14 cellular contexts compared by ENCODE assay signal in genomic region chr11:117204283-117205080, GRCh38. TPM values are rescaled to one million over a fixed set of nuclear protein-coding genes. Genes with fewer than 3 reads are reported as not detected.
DNase-seq lines count a peak whose midpoint lies in the region; ATAC-seq, FAIRE-seq and TF ChIP-seq lines count a peak whose summit lies in the region.
"Had no signal": no experiment of that assay in that cellular context is flagged by ENCODE, and none has a peak within 500 bp of the region (broad histone marks: within the 10 kb centered on the region; RNA-seq: fewer than 3 reads in every experiment).

No MANE protein-coding gene starts in this region.

- H2BK15ac ChIP-seq in H1 (ENCODE audit: low read length), result no peak overlapping the region

- no peak for TF ChIP-seq CTCF in cardiac muscle cell (IDR thresholded peaks at IDR 0.05; ENCODE audit: low read depth, low read length)
- TF ChIP-seq CTCF in H1 (IDR thresholded peaks at IDR 0.05; ENCODE audit: control extremely low read depth in 1 of 3, insufficient read depth in 1 of 3, low read depth in 1 of 3, low read length in 3 of 3), result no peak
- no peak for TF ChIP-seq CTCF in neural crest cell (conservative IDR thresholded peaks at IDR 0.05)

- 91 to 100% methylated on average over 1 to 17 of the region's 17 CpGs for WGBS in H1 (ENCODE audit: extremely low coverage in 1 of 2, insufficient coverage in 1 of 2, insufficient read length in 1 of 2, insufficient replicate concordance in 2 of 2, low coverage in 1 of 2, low lambda C conversion rate in 2 of 2, missing lambda C conversion rate in 1 of 2), 2 experiments
- WGBS in urinary bladder, result 49% methylated on average over 17 of the region's 17 CpGs

- no peaks in the 10 kb centered on the region; the same call in 1 of the 2 replicates for H3K79me1 ChIP-seq in H1 (ENCODE audit: low read depth, low read length)

- no peaks in the 10 kb centered on the region for H3K9me3 Mint-ChIP-seq in neural crest cell

- no peak overlapping the region for H4K5ac ChIP-seq in H1 (ENCODE audit: insufficient read length, low read depth, low read length)

- no peak for FAIRE-seq in H1 (lab: Jason Lieb, UNC)
- FAIRE-seq: HTR-8/SVneo had no signal

- no peak overlapping the region for H3K4ac ChIP-seq in H1 (replicated peaks; ENCODE audit: insufficient read length, low read depth, low read length)

- H3K14ac ChIP-seq in H1 (ENCODE audit: insufficient read length), result no peak overlapping the region

- peak overlapping the region; percentile 92 for H3K27ac Mint-ChIP-seq in neural crest cell (ENCODE audit: unreplicated experiment)

- no peak overlapping the region for H3K9ac ChIP-seq in H1 (replicated peaks in 1 of 4; ENCODE audit: extremely low read depth in 1 of 4, low read depth in 3 of 4, low read length in 3 of 4)

- H3K27me3 Mint-ChIP-seq in neural crest cell (ENCODE audit: low read depth), result peaks cover 13% of the 10 kb centered on the region

- H3K36me3 ChIP-seq in cardiac muscle cell, result peaks cover 3% of the 10 kb centered on the region
- H3K36me3 ChIP-seq in H1 (ENCODE audit: control insufficient read depth in 2 of 4, insufficient read depth in 4 of 4, low read length in 3 of 4), result peaks cover 2 to 8% (median 5%) of the 10 kb centered on the region in 4 experiments; a peak in 3 of 8 replicates
- peaks cover 3% of the 10 kb centered on the region for H3K36me3 ChIP-seq in urinary bladder (ENCODE audit: insufficient read depth)

- no peak for ATAC-seq in left cardiac atrium
- ATAC-seq in GM19467 (IDR thresholded peaks at IDR 0.05; ENCODE audit: unreplicated experiment), result no peak

- POLR2A ChIA-PET in H1 (lab: Charles Lee; ENCODE audit: partially characterized antibody), result interaction anchor here (0.6 to 10.3 kb wide), 8 partner anchors 9 to 60 kb away, joined by 3 to 153 read pairs (median 6); partner anchors contain the start of genes PAFAH1B2, PCSK7, RNF214 and SIDT2

- H3K36me3 Mint-ChIP-seq in neural crest cell (ENCODE audit: low read depth), result peaks cover 5% of the 10 kb centered on the region

- H2AK5ac ChIP-seq in H1 (ENCODE audit: low read depth, low read length), result no peak overlapping the region

- no peaks in the 10 kb centered on the region for H3K9me3 ChIP-seq in cardiac muscle cell (ENCODE audit: low read depth)
- no peaks in the 10 kb centered on the region for H3K9me3 ChIP-seq in H1 (ENCODE audit: insufficient read depth in 2 of 2, low read depth in 1 of 2, low read length in 1 of 2)

- no peak for TF ChIP-seq RAD21 in H1 (IDR thresholded peaks at IDR 0.05 in 1 of 2, conservative IDR thresholded peaks at IDR 0.05 in 1 of 2; ENCODE audit: low read depth in 2 of 2, low read length in 2 of 2)

- H3K4me3 ChIP-seq in cardiac muscle cell (no peak overlapping the region), H1 (ENCODE audit: extremely low read depth in 1 of 4, insufficient read depth in 2 of 4, low read depth in 3 of 4, low read length in 4 of 4) (no peak overlapping the region), urinary bladder (ENCODE audit: low read depth, low read length) (no peak overlapping the region)

- H3K79me2 ChIP-seq in H1 (ENCODE audit: control insufficient read depth in 1 of 2, insufficient read depth in 2 of 2, low read length in 2 of 2), result peaks cover 0 to 14% of the 10 kb centered on the region in 2 experiments; a peak in 1 of 4 replicates

- H2BK120ac ChIP-seq in H1 (replicated peaks; ENCODE audit: low read depth, low read length), result no peak overlapping the region

- no peak for TF ChIP-seq EP300 in H1 (IDR thresholded peaks at IDR 0.05; ENCODE audit: borderline replicate concordance in 1 of 2, low read depth in 2 of 2, low read length in 2 of 2)

- peaks cover 12% of the 10 kb centered on the region for H3K4me1 ChIP-seq in cardiac muscle cell (ENCODE audit: low read depth)
- H3K4me1 ChIP-seq in H1 (replicated peaks in 1 of 4; ENCODE audit: control insufficient read depth in 3 of 4, insufficient read depth in 4 of 4, low read length in 3 of 4), result peaks cover 0 to 19% (median 16%) of the 10 kb centered on the region in 4 experiments; a peak in 6 of 7 replicates
- no peaks in the 10 kb centered on the region for H3K4me1 ChIP-seq in urinary bladder (ENCODE audit: insufficient read depth)

- no peak overlapping the region for H3K23ac ChIP-seq in H1 (ENCODE audit: insufficient read length)

- no peak overlapping the region for H2AFZ ChIP-seq in H1 (ENCODE audit: low read length)

- peak overlapping the region; percentile 47 for H4K8ac ChIP-seq in H1 (ENCODE audit: extremely low read depth, insufficient read depth, low read length)

- no peaks in the 10 kb centered on the region for H4K20me1 ChIP-seq in H1 (replicated peaks in 1 of 2; ENCODE audit: control insufficient read depth in 1 of 2, insufficient read depth in 2 of 2, low read length in 2 of 2)

- TF ChIP-seq POLR2A in H1 (IDR thresholded peaks at IDR 0.05; ENCODE audit: control extremely low read depth in 1 of 2, low read depth in 2 of 2, low read length in 2 of 2), result peak in 1 of 2 experiments; percentile 66; a peak in 1 of 3 replicates

- no peak overlapping the region for H2BK20ac ChIP-seq in H1 (ENCODE audit: low read length)

- no peak overlapping the region for H2BK12ac ChIP-seq in H1 (ENCODE audit: low read depth, low read length)

- peaks cover 4% of the 10 kb centered on the region; the same call in 1 of the 2 replicates for H3K23me2 ChIP-seq in H1 (ENCODE audit: low read depth, low read length)

- intact Hi-C loops in left cardiac atrium (cut with DNase I), result loop anchor here in 1 of 2 donors (5.0 kb wide), 1 partner anchor 72 kb away; no protein-coding TSS in a partner anchor

- H3K4me1 Mint-ChIP-seq in neural crest cell, result peaks cover 3% of the 10 kb centered on the region

- no peak overlapping the region for H4K91ac ChIP-seq in H1 (replicated peaks; ENCODE audit: insufficient read length, low read length)

- DNase-seq in cardiac muscle cell (ENCODE audit: low read depth in 1 of 2, low spot score in 1 of 2) (no peak), left cardiac atrium (no peak), H1 (ENCODE audit: low read depth in 1 of 2, low spot score in 2 of 2) (no peak), neural crest cell (ENCODE audit: low read depth, low spot score) (no peak), GM19240 (ENCODE audit: insufficient read length, low spot score) (no peak), SKM-1 treated with dmso at 0.1 percent for 144 hours (lab: John Stamatoyannopoulos, UW; ENCODE audit: unreplicated experiment) (no peak)
- DNase-seq: AML-193, GDM1, NCI-H1417 treated with DMSO at 0.1 percent for 48 hours, NCI-H69, SIG-M5 had no signal

- no peak overlapping the region for H3K4me3 Mint-ChIP-seq in neural crest cell

- H3K27ac ChIP-seq in cardiac muscle cell, result peak overlapping the region; percentile 52
- H3K27ac ChIP-seq in H1 (ENCODE audit: low read depth, low read length), result no peak overlapping the region; the same call in 1 of the 2 replicates
- H3K27ac ChIP-seq in urinary bladder (ENCODE audit: low read depth), result peak overlapping the region; percentile 79

- H2BK5ac ChIP-seq in H1 (ENCODE audit: low read depth, low read length), result no peak overlapping the region

- CTCF ChIA-PET in H1 (lab: Charles Lee; ENCODE audit: partially characterized antibody), result interaction anchor here (0.7 to 18.7 kb wide), 8 partner anchors 8 to 369 kb away, joined by 3 to 449 read pairs (median 7); partner anchors contain the start of genes PCSK7, RNF214 and SIDT2

- H3K18ac ChIP-seq in H1 (ENCODE audit: extremely low read depth, low read length), result no peak overlapping the region

- no peak overlapping the region for H3K4me2 ChIP-seq in H1 (ENCODE audit: insufficient read depth in 1 of 2, low read depth in 2 of 2, low read length in 2 of 2)

- H3K56ac ChIP-seq in H1 (replicated peaks; ENCODE audit: insufficient read length, low read depth, low read length), result no peak overlapping the region

- H3K27me3 ChIP-seq in cardiac muscle cell, result no peaks in the 10 kb centered on the region
- no peaks in the 10 kb centered on the region; a peak in 1 of 7 replicates for H3K27me3 ChIP-seq in H1 (replicated peaks in 1 of 4; ENCODE audit: control insufficient read depth in 3 of 4, extremely low read depth in 1 of 4, insufficient read depth in 3 of 4, low read length in 3 of 4)

RNA-seq across cellular contexts. Expression of gene TAGLN, which starts 5.3 kb away (rescaled TPM):
- total RNA-seq in cardiac muscle cell, result 82.5 and 1,828 TPM in 2 replicates
- 65.2 and 1,052 TPM in 2 replicates for polyA plus RNA-seq in cardiac muscle cell
- 1,000 to 10,000 TPM in 1 of 2 donors, 100 to 1,000 TPM in 1; 829 to 1,367 TPM for total RNA-seq in left cardiac atrium
- total RNA-seq in H1 (2021; fragmentation: NEBNext Ultra II Directional; extraction: Animal tissue kit (Norgen Biotek cat#: 25700)), result 300 and 301 TPM in 2 replicates
- 140 and 150 TPM in 2 replicates for polyA plus RNA-seq in H1 (2011; rRNA removed)
- polyA plus RNA-seq in H1 (2011; cell fraction: cytosol; rRNA removed), result 178 TPM
- 132 TPM for polyA plus RNA-seq in H1 (2011; cell fraction: nucleus; rRNA removed)
- 186 to 274 TPM (median 201 TPM) in 4 replicates for polyA plus RNA-seq in H1 (2012, experiment 1 of 2)
- 415 TPM for polyA plus RNA-seq in H1 (2012, experiment 2 of 2)
- 193 TPM for polyA plus RNA-seq in H1 (2013, experiment 1 of 2)
- 186 TPM for polyA plus RNA-seq in H1 (2013, experiment 2 of 2)
- polyA minus RNA-seq in H1 (2011; rRNA and poly(A)+ RNA removed), result 97.7 and 118 TPM in 2 replicates
- polyA minus RNA-seq in H1 (2011; cell fraction: cytosol; rRNA and poly(A)+ RNA removed), result 36.1 TPM
- polyA minus RNA-seq in H1 (2011; cell fraction: nucleus; rRNA and poly(A)+ RNA removed), result 59.7 TPM
- 6.4 and 7.7 TPM in 2 replicates for total RNA-seq in neural crest cell
- 2,727 TPM for total RNA-seq in urinary bladder
- 17,163 TPM for polyA plus RNA-seq in urinary bladder

RNA-seq across cellular contexts. Expression of gene SIDT2, which starts 25.9 kb away (rescaled TPM):
- total RNA-seq in cardiac muscle cell (27.1 and 32.9 TPM in 2 replicates), left cardiac atrium (10 to 100 TPM; 40.8 to 48.5 TPM), neural crest cell (33.5 and 37.6 TPM in 2 replicates), urinary bladder (19.6 TPM)
- polyA plus RNA-seq in cardiac muscle cell (10.3 and 16.1 TPM in 2 replicates), H1 (2011; rRNA removed) (21.1 and 26.7 TPM in 2 replicates), urinary bladder (31.6 TPM)
- 14.6 and 18.5 TPM in 2 replicates for total RNA-seq in H1 (2021; fragmentation: NEBNext Ultra II Directional; extraction: Animal tissue kit (Norgen Biotek cat#: 25700))
- 15.5 TPM for polyA plus RNA-seq in H1 (2011; cell fraction: cytosol; rRNA removed)
- polyA plus RNA-seq in H1 (2011; cell fraction: nucleus; rRNA removed), result 85.9 TPM
- polyA plus RNA-seq in H1 (2012, experiment 1 of 2), result 13.3 to 18.4 TPM (median 14.8 TPM) in 4 replicates
- polyA plus RNA-seq in H1 (2012, experiment 2 of 2), result 12.4 TPM
- polyA plus RNA-seq in H1 (2013, experiment 1 of 2), result 15.5 TPM
- 14.7 TPM for polyA plus RNA-seq in H1 (2013, experiment 2 of 2)
- polyA minus RNA-seq in H1 (2011; rRNA and poly(A)+ RNA removed), result 27.2 and 33.9 TPM in 2 replicates
- polyA minus RNA-seq in H1 (2011; cell fraction: cytosol; rRNA and poly(A)+ RNA removed), result 12.8 TPM
- 35.6 TPM for polyA minus RNA-seq in H1 (2011; cell fraction: nucleus; rRNA and poly(A)+ RNA removed)

RNA-seq across cellular contexts. Expression of gene PCSK7, which starts 27.4 kb away (rescaled TPM):
- total RNA-seq in cardiac muscle cell, result 43.6 and 46.6 TPM in 2 replicates
- 31.6 and 31.7 TPM in 2 replicates for polyA plus RNA-seq in cardiac muscle cell
- total RNA-seq in left cardiac atrium, result 10 to 100 TPM; 29.2 to 42.5 TPM
- 38.5 and 45.6 TPM in 2 replicates for total RNA-seq in H1 (2021; fragmentation: NEBNext Ultra II Directional; extraction: Animal tissue kit (Norgen Biotek cat#: 25700))
- 23.4 and 38.8 TPM in 2 replicates for polyA plus RNA-seq in H1 (2011; rRNA removed)
- 33.3 TPM for polyA plus RNA-seq in H1 (2011; cell fraction: cytosol; rRNA removed)
- polyA plus RNA-seq in H1 (2011; cell fraction: nucleus; rRNA removed), result 67.6 TPM
- 26.1 to 32.5 TPM (median 31.3 TPM) in 4 replicates for polyA plus RNA-seq in H1 (2012, experiment 1 of 2)
- polyA plus RNA-seq in H1 (2012, experiment 2 of 2), result 15.2 TPM
- polyA plus RNA-seq in H1 (2013, experiment 1 of 2), result 20.6 TPM
- 21.3 TPM for polyA plus RNA-seq in H1 (2013, experiment 2 of 2)
- polyA minus RNA-seq in H1 (2011; rRNA and poly(A)+ RNA removed), result 30.3 and 32.9 TPM in 2 replicates
- 23.0 TPM for polyA minus RNA-seq in H1 (2011; cell fraction: cytosol; rRNA and poly(A)+ RNA removed)
- polyA minus RNA-seq in H1 (2011; cell fraction: nucleus; rRNA and poly(A)+ RNA removed), result 30.8 TPM
- 49.7 and 53.1 TPM in 2 replicates for total RNA-seq in neural crest cell
- total RNA-seq in urinary bladder, result 23.7 TPM
- 45.6 TPM for polyA plus RNA-seq in urinary bladder

RNA-seq across cellular contexts. Expression of gene RNF214, which starts 28.0 kb away (rescaled TPM):
- total RNA-seq in cardiac muscle cell, result 14.1 and 20.0 TPM in 2 replicates
- 13.8 and 24.6 TPM in 2 replicates for polyA plus RNA-seq in cardiac muscle cell
- 10 to 100 TPM; 20.3 to 21.0 TPM for total RNA-seq in left cardiac atrium
- 33.7 and 35.6 TPM in 2 replicates for total RNA-seq in H1 (2021; fragmentation: NEBNext Ultra II Directional; extraction: Animal tissue kit (Norgen Biotek cat#: 25700))
- polyA plus RNA-seq in H1 (2011; rRNA removed), result 34.9 and 35.3 TPM in 2 replicates
- 20.7 TPM for polyA plus RNA-seq in H1 (2011; cell fraction: cytosol; rRNA removed)
- polyA plus RNA-seq in H1 (2011; cell fraction: nucleus; rRNA removed), result 80.8 TPM
- 18.8 to 22.7 TPM (median 20.3 TPM) in 4 replicates for polyA plus RNA-seq in H1 (2012, experiment 1 of 2)
- polyA plus RNA-seq in H1 (2012, experiment 2 of 2), result 4.6 TPM
- 18.8 TPM for polyA plus RNA-seq in H1 (2013, experiment 1 of 2)
- 17.3 TPM for polyA plus RNA-seq in H1 (2013, experiment 2 of 2)
- 79.0 and 79.9 TPM in 2 replicates for polyA minus RNA-seq in H1 (2011; rRNA and poly(A)+ RNA removed)
- polyA minus RNA-seq in H1 (2011; cell fraction: cytosol; rRNA and poly(A)+ RNA removed), result 23.1 TPM
- polyA minus RNA-seq in H1 (2011; cell fraction: nucleus; rRNA and poly(A)+ RNA removed), result 39.3 TPM
- 47.2 and 47.5 TPM in 2 replicates for total RNA-seq in neural crest cell
- total RNA-seq in urinary bladder, result 15.2 TPM
- 14.5 TPM for polyA plus RNA-seq in urinary bladder
